8 cellular contexts compared by ENCODE assay signal in the genomic region with DNA sequence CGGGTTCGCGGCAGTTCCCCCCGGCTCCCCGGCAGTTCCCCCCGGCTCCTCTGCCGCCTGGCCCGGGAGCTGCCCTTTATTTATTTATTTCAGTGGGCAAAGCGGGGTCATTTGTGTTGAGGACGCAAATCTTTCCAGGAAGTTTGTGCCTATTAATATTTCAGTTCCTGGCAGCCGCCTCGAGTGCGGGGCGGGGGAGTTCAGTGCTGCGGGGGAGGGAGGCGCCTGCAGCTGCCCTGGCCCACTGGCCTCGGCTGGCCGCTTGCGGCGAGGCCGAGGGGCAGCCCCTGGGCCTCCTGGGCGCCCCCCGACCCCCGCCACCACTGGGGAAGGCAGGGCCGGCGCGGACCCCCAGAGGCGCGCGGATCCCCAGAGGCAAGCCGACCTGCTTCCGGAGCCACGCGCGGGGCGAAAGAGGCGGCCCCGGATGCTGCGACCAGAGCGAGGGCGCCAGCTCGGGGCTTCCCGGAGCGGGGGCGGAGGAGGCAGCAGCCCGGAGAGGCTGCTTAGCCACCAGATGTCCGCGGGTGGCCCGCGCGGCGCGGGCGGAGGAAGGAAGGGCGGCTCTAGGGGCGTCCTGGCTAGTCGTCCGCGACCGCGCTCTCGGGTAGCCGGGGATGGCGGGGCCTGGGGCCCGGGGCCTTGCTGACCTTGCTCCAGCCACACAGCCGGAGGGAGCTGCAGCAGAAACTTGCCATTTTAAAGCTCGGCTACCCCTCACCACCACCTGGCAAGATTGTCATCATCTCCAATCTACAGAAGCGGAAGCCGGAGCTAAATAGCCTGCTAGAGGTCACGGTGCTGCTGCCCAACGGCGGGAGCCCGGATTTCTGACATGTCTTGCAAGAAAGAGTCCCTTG.
DNase-seq lines count a peak whose midpoint lies in the region; ATAC-seq and TF ChIP-seq lines count a peak whose summit lies in the region.

No MANE protein-coding gene starts in this region.

- peak overlapping the region; percentile 91 for H3K4me3 Mint-ChIP-seq in stimulated activated effector memory CD8-positive, alpha-beta T cell treated with anti-CD3 and anti-CD28 coated beads, Interleukin-12 subunit alpha, Interleukin-12 subunit beta, amount 100 ng/mL, for 72 hours

- peak; percentile 22 for DNase-seq in AG09319 (ENCODE audit: extremely low read depth, low read depth)
- peak; percentile 6 for DNase-seq in NCI-H748 treated with DMSO at 0.1 percent for 48 hours (lab: John Stamatoyannopoulos, UW)
- DNase-seq in activated CD8-positive, alpha-beta memory T cell treated with anti-CD3 and anti-CD28 coated beads, Interleukin-2, amount 50 U/mL, for 4 hours, result peak; percentile 61
- DNase-seq in epithelial cell of prostate (ENCODE audit: low read depth, low spot score), result no peak
- peak; percentile 76 to 90 for DNase-seq in stimulated activated effector memory CD8-positive, alpha-beta T cell treated with anti-CD3 and anti-CD28 coated beads, Interleukin-12 subunit alpha, Interleukin-12 subunit beta, amount 100 ng/mL, for 72 hours (ENCODE audit: low spot score in 2 of 2)

- no peaks in the 10 kb centered on the region for H3K9me3 ChIP-seq in mucosa of rectum (ENCODE audit: control insufficient read depth in 2 of 2, low read length in 2 of 2)

- peak overlapping the region; percentile 92 for H3K27ac Mint-ChIP-seq in stimulated activated effector memory CD8-positive, alpha-beta T cell treated with anti-CD3 and anti-CD28 coated beads, Interleukin-12 subunit alpha, Interleukin-12 subunit beta, amount 100 ng/mL, for 72 hours

- H3K4me1 ChIP-seq in mucosa of rectum (ENCODE audit: control insufficient read depth in 2 of 2, insufficient read depth in 2 of 2, low read length in 2 of 2), result peaks cover 13 to 14% of the 10 kb centered on the region in 2 donors

- H3K27me3 ChIP-seq in mucosa of rectum (ENCODE audit: control insufficient read depth in 2 of 2, insufficient read depth in 2 of 2, low read length in 2 of 2), result no peaks in the 10 kb centered on the region

- H3K4me3 ChIP-seq in mucosa of rectum (ENCODE audit: low read length in 2 of 2), result peak overlapping the region; percentile 72 to 77

- peak overlapping the region; percentile 75 to 87 for H3K9ac ChIP-seq in mucosa of rectum (ENCODE audit: low read depth in 1 of 2, low read length in 2 of 2)

- ATAC-seq in GM18520 (IDR thresholded peaks at IDR 0.05; ENCODE audit: unreplicated experiment) (peak; percentile 79), HG03025 (IDR thresholded peaks at IDR 0.05; ENCODE audit: low FRiP score, unreplicated experiment) (peak; percentile 72)
- peak; percentile 88 for ATAC-seq in stimulated activated effector memory CD8-positive, alpha-beta T cell treated with anti-CD3 and anti-CD28 coated beads, Interleukin-12 subunit alpha, Interleukin-12 subunit beta, amount 100 ng/mL, for 72 hours

- peaks cover 33% of the 10 kb centered on the region for H3K4me1 Mint-ChIP-seq in stimulated activated effector memory CD8-positive, alpha-beta T cell treated with anti-CD3 and anti-CD28 coated beads, Interleukin-12 subunit alpha, Interleukin-12 subunit beta, amount 100 ng/mL, for 72 hours

- H3K36me3 ChIP-seq in mucosa of rectum (ENCODE audit: control insufficient read depth in 2 of 2, insufficient read depth in 2 of 2, low read length in 2 of 2), result no peaks in the 10 kb centered on the region

- peaks cover 21% of the 10 kb centered on the region for H3K36me3 Mint-ChIP-seq in stimulated activated effector memory CD8-positive, alpha-beta T cell treated with anti-CD3 and anti-CD28 coated beads, Interleukin-12 subunit alpha, Interleukin-12 subunit beta, amount 100 ng/mL, for 72 hours

- H3K27ac ChIP-seq in epithelial cell of prostate, result peak overlapping the region; percentile 73
- H3K27ac ChIP-seq in mucosa of rectum (ENCODE audit: low read depth in 2 of 2, low read length in 2 of 2), result peak overlapping the region; percentile 93 to 96

- no peak for TF ChIP-seq CTCF in AG09319 (IDR thresholded peaks at IDR 0.05; ENCODE audit: low read depth, low read length)

- no peaks in the 10 kb centered on the region for H3K9me3 Mint-ChIP-seq in stimulated activated effector memory CD8-positive, alpha-beta T cell treated with anti-CD3 and anti-CD28 coated beads, Interleukin-12 subunit alpha, Interleukin-12 subunit beta, amount 100 ng/mL, for 72 hours
